Comparison of ENCODE assay signal across 1 cellular context in the genomic region with DNA sequence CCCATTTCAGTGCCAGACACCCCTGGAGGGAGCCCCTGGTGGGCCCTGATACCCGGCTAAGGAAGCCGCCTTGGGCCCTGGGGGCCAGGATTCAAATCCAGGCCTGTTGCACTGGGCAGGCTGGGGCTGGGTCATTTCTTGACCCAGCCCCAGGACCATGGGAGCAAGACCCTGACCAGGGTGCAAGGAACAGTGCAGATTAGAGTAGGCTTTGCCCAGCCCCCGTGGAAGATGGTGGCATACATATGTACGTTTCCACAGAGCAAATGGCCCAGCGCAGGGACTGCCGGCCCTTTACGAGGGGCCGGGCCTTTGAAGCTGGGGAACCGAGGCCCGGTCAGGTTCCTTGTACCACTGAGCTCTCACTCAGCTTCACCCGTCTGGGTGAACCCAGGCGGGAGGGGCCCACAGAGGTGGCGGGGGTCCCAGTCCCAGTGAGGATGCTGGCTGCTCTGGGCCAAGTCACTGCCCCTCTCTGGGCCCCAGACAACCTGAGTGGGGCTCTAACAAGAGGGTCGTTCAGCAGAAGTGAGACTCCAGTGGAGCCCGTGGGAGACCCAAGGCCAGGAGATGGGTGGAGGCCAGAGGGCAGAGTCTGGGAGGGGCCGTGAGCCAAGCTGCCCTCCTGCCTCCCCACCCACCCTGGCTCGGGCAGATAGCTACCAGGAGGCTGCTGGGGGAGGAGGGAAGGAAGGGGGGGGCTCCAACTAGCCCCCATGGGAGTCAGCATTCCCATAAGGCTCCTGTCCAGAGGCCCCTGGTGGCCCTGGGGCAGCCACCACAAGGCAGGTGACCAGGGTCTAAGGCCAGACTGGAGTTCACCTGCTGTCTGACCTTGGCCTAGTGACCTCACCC.
TF ChIP-seq lines count a peak whose summit lies in the region.

No MANE protein-coding gene starts in this region.

TF ChIP-seq in GM23338, 12 proteins besides CTCF, POLR2A, EP300 and RAD21 (continued from another document):
- TF ChIP-seq, protein P1, sequence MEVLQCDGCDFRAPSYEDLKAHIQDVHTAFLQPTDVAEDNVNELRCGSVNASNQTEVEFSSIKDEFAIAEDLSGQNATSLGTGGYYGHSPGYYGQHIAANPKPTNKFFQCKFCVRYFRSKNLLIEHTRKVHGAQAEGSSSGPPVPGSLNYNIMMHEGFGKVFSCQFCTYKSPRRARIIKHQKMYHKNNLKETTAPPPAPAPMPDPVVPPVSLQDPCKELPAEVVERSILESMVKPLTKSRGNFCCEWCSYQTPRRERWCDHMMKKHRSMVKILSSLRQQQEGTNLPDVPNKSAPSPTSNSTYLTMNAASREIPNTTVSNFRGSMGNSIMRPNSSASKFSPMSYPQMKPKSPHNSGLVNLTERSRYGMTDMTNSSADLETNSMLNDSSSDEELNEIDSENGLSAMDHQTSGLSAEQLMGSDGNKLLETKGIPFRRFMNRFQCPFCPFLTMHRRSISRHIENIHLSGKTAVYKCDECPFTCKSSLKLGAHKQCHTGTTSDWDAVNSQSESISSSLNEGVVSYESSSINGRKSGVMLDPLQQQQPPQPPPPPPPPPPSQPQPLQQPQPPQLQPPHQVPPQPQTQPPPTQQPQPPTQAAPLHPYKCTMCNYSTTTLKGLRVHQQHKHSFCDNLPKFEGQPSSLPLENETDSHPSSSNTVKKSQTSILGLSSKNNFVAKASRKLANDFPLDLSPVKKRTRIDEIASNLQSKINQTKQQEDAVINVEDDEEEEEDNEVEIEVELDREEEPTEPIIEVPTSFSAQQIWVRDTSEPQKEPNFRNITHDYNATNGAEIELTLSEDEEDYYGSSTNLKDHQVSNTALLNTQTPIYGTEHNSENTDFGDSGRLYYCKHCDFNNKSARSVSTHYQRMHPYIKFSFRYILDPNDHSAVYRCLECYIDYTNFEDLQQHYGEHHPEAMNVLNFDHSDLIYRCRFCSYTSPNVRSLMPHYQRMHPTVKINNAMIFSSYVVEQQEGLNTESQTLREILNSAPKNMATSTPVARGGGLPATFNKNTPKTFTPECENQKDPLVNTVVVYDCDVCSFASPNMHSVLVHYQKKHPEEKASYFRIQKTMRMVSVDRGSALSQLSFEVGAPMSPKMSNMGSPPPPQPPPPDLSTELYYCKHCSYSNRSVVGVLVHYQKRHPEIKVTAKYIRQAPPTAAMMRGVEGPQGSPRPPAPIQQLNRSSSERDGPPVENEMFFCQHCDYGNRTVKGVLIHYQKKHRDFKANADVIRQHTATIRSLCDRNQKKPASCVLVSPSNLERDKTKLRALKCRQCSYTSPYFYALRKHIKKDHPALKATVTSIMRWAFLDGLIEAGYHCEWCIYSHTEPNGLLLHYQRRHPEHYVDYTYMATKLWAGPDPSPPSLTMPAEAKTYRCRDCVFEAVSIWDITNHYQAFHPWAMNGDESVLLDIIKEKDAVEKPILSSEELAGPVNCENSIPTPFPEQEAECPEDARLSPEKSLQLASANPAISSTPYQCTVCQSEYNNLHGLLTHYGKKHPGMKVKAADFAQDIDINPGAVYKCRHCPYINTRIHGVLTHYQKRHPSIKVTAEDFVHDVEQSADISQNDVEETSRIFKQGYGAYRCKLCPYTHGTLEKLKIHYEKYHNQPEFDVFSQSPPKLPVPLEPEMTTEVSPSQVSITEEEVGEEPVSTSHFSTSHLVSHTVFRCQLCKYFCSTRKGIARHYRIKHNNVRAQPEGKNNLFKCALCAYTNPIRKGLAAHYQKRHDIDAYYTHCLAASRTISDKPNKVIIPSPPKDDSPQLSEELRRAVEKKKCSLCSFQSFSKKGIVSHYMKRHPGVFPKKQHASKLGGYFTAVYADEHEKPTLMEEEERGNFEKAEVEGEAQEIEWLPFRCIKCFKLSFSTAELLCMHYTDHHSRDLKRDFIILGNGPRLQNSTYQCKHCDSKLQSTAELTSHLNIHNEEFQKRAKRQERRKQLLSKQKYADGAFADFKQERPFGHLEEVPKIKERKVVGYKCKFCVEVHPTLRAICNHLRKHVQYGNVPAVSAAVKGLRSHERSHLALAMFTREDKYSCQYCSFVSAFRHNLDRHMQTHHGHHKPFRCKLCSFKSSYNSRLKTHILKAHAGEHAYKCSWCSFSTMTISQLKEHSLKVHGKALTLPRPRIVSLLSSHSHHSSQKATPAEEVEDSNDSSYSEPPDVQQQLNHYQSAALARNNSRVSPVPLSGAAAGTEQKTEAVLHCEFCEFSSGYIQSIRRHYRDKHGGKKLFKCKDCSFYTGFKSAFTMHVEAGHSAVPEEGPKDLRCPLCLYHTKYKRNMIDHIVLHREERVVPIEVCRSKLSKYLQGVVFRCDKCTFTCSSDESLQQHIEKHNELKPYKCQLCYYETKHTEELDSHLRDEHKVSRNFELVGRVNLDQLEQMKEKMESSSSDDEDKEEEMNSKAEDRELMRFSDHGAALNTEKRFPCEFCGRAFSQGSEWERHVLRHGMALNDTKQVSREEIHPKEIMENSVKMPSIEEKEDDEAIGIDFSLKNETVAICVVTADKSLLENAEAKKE (CRISPR knock-in tag; IDR thresholded peaks at IDR 0.05): no peak
- TF ChIP-seq EZH2 (IDR thresholded peaks at IDR 0.05; ENCODE audit: low read depth, unreplicated experiment) (no peak), STAT1 (IDR thresholded peaks at IDR 0.05; ENCODE audit: unreplicated experiment) (no peak), ZNF331 (CRISPR knock-in tag; IDR thresholded peaks at IDR 0.05; ENCODE audit: low read depth) (no peak), POLR2AphosphoS5 (IDR thresholded peaks at IDR 0.05; ENCODE audit: low read depth) (no peak), CREB1 (CRISPR knock-in tag; IDR thresholded peaks at IDR 0.05; ENCODE audit: low read depth) (no peak), NANOG (IDR thresholded peaks at IDR 0.05; ENCODE audit: borderline replicate concordance) (no peak), EZH2phosphoT487 (IDR thresholded peaks at IDR 0.05; ENCODE audit: unreplicated experiment) (no peak)
- TF ChIP-seq, protein P2, sequence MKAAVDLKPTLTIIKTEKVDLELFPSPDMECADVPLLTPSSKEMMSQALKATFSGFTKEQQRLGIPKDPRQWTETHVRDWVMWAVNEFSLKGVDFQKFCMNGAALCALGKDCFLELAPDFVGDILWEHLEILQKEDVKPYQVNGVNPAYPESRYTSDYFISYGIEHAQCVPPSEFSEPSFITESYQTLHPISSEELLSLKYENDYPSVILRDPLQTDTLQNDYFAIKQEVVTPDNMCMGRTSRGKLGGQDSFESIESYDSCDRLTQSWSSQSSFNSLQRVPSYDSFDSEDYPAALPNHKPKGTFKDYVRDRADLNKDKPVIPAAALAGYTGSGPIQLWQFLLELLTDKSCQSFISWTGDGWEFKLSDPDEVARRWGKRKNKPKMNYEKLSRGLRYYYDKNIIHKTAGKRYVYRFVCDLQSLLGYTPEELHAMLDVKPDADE (IDR thresholded peaks at IDR 0.05): no peak
- TF ChIP-seq, protein P3, sequence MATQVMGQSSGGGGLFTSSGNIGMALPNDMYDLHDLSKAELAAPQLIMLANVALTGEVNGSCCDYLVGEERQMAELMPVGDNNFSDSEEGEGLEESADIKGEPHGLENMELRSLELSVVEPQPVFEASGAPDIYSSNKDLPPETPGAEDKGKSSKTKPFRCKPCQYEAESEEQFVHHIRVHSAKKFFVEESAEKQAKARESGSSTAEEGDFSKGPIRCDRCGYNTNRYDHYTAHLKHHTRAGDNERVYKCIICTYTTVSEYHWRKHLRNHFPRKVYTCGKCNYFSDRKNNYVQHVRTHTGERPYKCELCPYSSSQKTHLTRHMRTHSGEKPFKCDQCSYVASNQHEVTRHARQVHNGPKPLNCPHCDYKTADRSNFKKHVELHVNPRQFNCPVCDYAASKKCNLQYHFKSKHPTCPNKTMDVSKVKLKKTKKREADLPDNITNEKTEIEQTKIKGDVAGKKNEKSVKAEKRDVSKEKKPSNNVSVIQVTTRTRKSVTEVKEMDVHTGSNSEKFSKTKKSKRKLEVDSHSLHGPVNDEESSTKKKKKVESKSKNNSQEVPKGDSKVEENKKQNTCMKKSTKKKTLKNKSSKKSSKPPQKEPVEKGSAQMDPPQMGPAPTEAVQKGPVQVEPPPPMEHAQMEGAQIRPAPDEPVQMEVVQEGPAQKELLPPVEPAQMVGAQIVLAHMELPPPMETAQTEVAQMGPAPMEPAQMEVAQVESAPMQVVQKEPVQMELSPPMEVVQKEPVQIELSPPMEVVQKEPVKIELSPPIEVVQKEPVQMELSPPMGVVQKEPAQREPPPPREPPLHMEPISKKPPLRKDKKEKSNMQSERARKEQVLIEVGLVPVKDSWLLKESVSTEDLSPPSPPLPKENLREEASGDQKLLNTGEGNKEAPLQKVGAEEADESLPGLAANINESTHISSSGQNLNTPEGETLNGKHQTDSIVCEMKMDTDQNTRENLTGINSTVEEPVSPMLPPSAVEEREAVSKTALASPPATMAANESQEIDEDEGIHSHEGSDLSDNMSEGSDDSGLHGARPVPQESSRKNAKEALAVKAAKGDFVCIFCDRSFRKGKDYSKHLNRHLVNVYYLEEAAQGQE (IDR thresholded peaks at IDR 0.05; ENCODE audit: unreplicated experiment): no peak
